ENCODE assay signal across 11 cellular contexts in the genomic region with DNA sequence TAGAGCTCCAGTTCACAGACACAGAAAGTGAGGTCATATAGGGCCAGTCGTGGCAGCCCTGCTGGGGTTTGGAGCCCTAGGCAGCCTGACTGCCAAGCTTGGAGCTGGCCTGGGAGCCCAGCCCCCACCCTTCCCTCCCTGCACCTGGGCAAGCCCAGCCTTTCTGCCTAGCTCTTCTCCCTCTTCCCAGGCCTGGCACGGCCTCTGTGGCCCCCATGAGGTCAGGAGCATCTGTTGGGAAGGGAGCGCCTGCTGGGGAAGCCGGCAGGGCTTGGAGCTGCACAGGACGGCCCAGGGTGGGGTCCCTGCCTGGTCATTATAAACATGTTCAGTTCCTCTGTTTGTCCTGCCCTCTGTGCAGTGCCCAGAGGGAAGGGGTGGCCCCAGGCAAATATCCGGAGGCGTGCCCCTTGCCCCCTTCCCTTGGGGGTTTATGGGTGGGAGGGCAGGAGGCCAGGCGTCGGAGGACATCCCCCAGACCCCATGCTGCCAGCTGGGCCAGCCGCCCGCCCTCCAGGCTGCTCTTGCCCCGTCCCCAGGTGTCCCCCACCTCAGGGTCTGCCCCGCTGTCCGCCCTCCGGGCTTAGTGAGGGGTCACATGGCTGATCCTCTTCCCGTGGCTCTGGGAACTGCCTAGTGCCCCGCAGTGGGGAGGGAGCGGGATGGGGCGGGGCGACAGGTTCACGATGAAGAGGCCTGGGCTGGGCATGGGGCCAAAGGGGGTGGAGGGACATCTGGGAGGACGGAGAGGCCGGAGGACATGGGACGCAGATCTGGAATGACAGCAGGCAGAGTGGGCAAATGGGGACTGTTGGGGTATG. TPM values are rescaled to one million over a fixed set of nuclear protein-coding genes. Genes with fewer than 3 reads are reported as not detected.
DNase-seq lines count a peak whose midpoint lies in the region; ATAC-seq and TF ChIP-seq lines count a peak whose summit lies in the region.
"Had no signal": no experiment of that assay in that cellular context is flagged by ENCODE, and none has a peak within 500 bp of the region (broad histone marks: within the 10 kb centered on the region; RNA-seq: fewer than 3 reads in every experiment).

No MANE protein-coding gene starts in this region.

- peaks cover 11 to 15% of the 10 kb centered on the region in 2 experiments; a peak in 2 of 3 replicates for H3K36me3 ChIP-seq in HEK293 (ENCODE audit: control insufficient read depth in 2 of 2, insufficient read depth in 1 of 2, low read length in 2 of 2)

- H3K4me1 ChIP-seq in HEK293 (ENCODE audit: control insufficient read depth, insufficient read depth, low read length) (peaks cover 9% of the 10 kb centered on the region), right cardiac atrium (ENCODE audit: control insufficient read depth, insufficient read depth, low read length) (peaks cover 6% of the 10 kb centered on the region)

- H3K9me3 ChIP-seq in HEK293 (ENCODE audit: control insufficient read depth, insufficient read depth, low read depth, low read length) (no peaks in the 10 kb centered on the region), right cardiac atrium (ENCODE audit: control insufficient read depth, low read length) (no peaks in the 10 kb centered on the region)

- 37% methylated on average over 24 of the region's 24 CpGs for WGBS in right cardiac atrium

- H3K27me3 ChIP-seq in right cardiac atrium (ENCODE audit: control insufficient read depth, insufficient read depth) = no peaks in the 10 kb centered on the region

- peak; percentile 19; the same call in 1 of the 3 replicates for ATAC-seq in SK-N-SH treated with all-trans-retinoic acid at 6 μM for 48 hours
- ATAC-seq in right cardiac atrium = peak; percentile 66 to 85
- peak; percentile 40 for ATAC-seq in sciatic nerve
- no peak for ATAC-seq in GM21360 (IDR thresholded peaks at IDR 0.05; ENCODE audit: unreplicated experiment)
- ATAC-seq in GM21381 (IDR thresholded peaks at IDR 0.05; ENCODE audit: unreplicated experiment) = no peak

- TF ChIP-seq CTCF in HEK293 (tag by site-specific recombination; IDR thresholded peaks at IDR 0.05) = no peak

- CTCF ChIA-PET in HEK293 (lab: Yijun Ruan, JAX) = interaction anchor here (0.5 to 1.3 kb wide), 3 partner anchors 21 to 570 kb away, joined by 3 to 6 read pairs (median 4); no protein-coding TSS in a partner anchor

- H3K27ac ChIP-seq in HEK293 (ENCODE audit: extremely low read depth, low read depth, low read length) (peak overlapping the region; percentile 46; the same call in 1 of the 2 replicates), right cardiac atrium (ENCODE audit: low read length) (no peak overlapping the region)

- intact Hi-C loops in right cardiac atrium (cut with DNase I) (no loop called here), sciatic nerve (cut with DNase I) (no loop called here)

- DNase-seq in right cardiac atrium (peak; percentile 84 to 93 (median 92)), sciatic nerve (ENCODE audit: low spot score) (peak; percentile 82)
- no peak for DNase-seq in activated CD8-positive, alpha-beta memory T cell treated with anti-CD3 and anti-CD28 coated beads, Interleukin-2, amount 50 U/mL, for 4 hours
- no peak for DNase-seq in activated CD4-positive, alpha-beta T cell treated with anti-CD3 and anti-CD28 coated beads, Interleukin-2, amount 50 U/mL, for 1 hour
- DNase-seq: activated CD8-positive, alpha-beta memory T cell treated with anti-CD3 and anti-CD28 coated beads, Interleukin-2, amount 50 U/mL, for 48 hours; naive B cell had no signal

- H3K4me3 ChIP-seq in HEK293 (ENCODE audit: low read depth, low read length) (no peak overlapping the region), right cardiac atrium (ENCODE audit: low read length) (no peak overlapping the region)

- POLR2A ChIA-PET in HEK293 (lab: Yijun Ruan, JAX) = interaction anchor here (0.7 kb wide), 1 partner anchor 1314 kb away, joined by 7 read pairs; no protein-coding TSS in a partner anchor

TF ChIP-seq in HEK293, 187 proteins besides CTCF, POLR2A, EP300 and RAD21 (continues in another document):
- no peak for TF ChIP-seq ZNF184 (tag by site-specific recombination; IDR thresholded peaks at IDR 0.05)
- TF ChIP-seq KLF1 (tag by site-specific recombination; IDR thresholded peaks at IDR 0.05) = peak; percentile 74; the same call in 1 of the 2 replicates
- TF ChIP-seq EGR2 (tag by site-specific recombination; IDR thresholded peaks at IDR 0.05; ENCODE audit: low read depth) = peak; percentile 56; the same call in 1 of the 2 replicates
- no peak for TF ChIP-seq ZNF175 (tag by site-specific recombination; IDR thresholded peaks at IDR 0.05)
- peak; percentile 40; the same call in 1 of the 2 replicates for TF ChIP-seq KLF9 (tag by site-specific recombination; IDR thresholded peaks at IDR 0.05; ENCODE audit: low read depth)
- peak; percentile 42; the same call in 1 of the 2 replicates for TF ChIP-seq KLF8 (tag by site-specific recombination; IDR thresholded peaks at IDR 0.05)
- TF ChIP-seq GLIS2 (tag by site-specific recombination; IDR thresholded peaks at IDR 0.05) = peak; percentile 45; the same call in 1 of the 2 replicates
- TF ChIP-seq ZIC2 (tag by site-specific recombination; IDR thresholded peaks at IDR 0.05) = peak; percentile 98
- peak; percentile 48; the same call in 1 of the 2 replicates for TF ChIP-seq KLF16 (tag by site-specific recombination; IDR thresholded peaks at IDR 0.05)
- TF ChIP-seq ZNF600 (tag by site-specific recombination; IDR thresholded peaks at IDR 0.05) = 0 out of 2 replicates have a peak, but pooled peaks have one; percentile 26
- TF ChIP-seq SP7 (tag by site-specific recombination; IDR thresholded peaks at IDR 0.05) = 0 out of 2 replicates have a peak, but pooled peaks have one; percentile 15
- no peak for TF ChIP-seq GFI1B (tag by site-specific recombination; IDR thresholded peaks at IDR 0.05)
- peak; percentile 93 for TF ChIP-seq SCRT2 (tag by site-specific recombination; IDR thresholded peaks at IDR 0.05)
- TF ChIP-seq, protein P1, sequence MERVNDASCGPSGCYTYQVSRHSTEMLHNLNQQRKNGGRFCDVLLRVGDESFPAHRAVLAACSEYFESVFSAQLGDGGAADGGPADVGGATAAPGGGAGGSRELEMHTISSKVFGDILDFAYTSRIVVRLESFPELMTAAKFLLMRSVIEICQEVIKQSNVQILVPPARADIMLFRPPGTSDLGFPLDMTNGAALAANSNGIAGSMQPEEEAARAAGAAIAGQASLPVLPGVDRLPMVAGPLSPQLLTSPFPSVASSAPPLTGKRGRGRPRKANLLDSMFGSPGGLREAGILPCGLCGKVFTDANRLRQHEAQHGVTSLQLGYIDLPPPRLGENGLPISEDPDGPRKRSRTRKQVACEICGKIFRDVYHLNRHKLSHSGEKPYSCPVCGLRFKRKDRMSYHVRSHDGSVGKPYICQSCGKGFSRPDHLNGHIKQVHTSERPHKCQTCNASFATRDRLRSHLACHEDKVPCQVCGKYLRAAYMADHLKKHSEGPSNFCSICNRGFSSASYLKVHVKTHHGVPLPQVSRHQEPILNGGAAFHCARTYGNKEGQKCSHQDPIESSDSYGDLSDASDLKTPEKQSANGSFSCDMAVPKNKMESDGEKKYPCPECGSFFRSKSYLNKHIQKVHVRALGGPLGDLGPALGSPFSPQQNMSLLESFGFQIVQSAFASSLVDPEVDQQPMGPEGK (tag by site-specific recombination; IDR thresholded peaks at IDR 0.05) = peak; percentile 50; the same call in 1 of the 2 replicates

TF ChIP-seq in SK-N-SH treated with all-trans-retinoic acid at 6 μM for 48 hours, 23 proteins besides CTCF, POLR2A, EP300 and RAD21 (continues in another document):
- TF ChIP-seq OSR1 (CRISPR knock-in tag; IDR thresholded peaks at IDR 0.05) = no peak
- TF ChIP-seq, protein P1 (CRISPR knock-in tag; IDR thresholded peaks at IDR 0.05; ENCODE audit: borderline replicate concordance) = no peak
- TF ChIP-seq, protein P2, sequence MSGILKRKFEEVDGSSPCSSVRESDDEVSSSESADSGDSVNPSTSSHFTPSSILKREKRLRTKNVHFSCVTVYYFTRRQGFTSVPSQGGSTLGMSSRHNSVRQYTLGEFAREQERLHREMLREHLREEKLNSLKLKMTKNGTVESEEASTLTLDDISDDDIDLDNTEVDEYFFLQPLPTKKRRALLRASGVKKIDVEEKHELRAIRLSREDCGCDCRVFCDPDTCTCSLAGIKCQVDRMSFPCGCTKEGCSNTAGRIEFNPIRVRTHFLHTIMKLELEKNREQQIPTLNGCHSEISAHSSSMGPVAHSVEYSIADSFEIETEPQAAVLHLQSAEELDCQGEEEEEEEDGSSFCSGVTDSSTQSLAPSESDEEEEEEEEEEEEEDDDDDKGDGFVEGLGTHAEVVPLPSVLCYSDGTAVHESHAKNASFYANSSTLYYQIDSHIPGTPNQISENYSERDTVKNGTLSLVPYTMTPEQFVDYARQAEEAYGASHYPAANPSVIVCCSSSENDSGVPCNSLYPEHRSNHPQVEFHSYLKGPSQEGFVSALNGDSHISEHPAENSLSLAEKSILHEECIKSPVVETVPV (CRISPR knock-in tag; IDR thresholded peaks at IDR 0.05) = no peak
- TF ChIP-seq ISL1 (CRISPR knock-in tag; IDR thresholded peaks at IDR 0.05) = no peak

RNA-seq across cellular contexts. Expression of a gene that starts 30.0 kb away (rescaled TPM):
- total RNA-seq in right cardiac atrium (not detected), sciatic nerve (not detected)
- not detected for polyA plus RNA-seq in right cardiac atrium

RNA-seq across cellular contexts. Expression of a gene that starts 37.3 kb away (rescaled TPM):
- total RNA-seq in right cardiac atrium (not detected), sciatic nerve (not detected)
- polyA plus RNA-seq in right cardiac atrium = not detected
- total RNA-seq: epithelial cell of proximal tubule had no signal

RNA-seq across cellular contexts. Expression of a gene that starts 41.2 kb away (rescaled TPM):
- total RNA-seq in right cardiac atrium = 10 to 100 TPM; 19.9 to 24.4 (median 21.7) TPM
- polyA plus RNA-seq in right cardiac atrium = 15.1 TPM
- 43.5 TPM for total RNA-seq in sciatic nerve

Comparison
In these comparisons a context has a peak if more than half of its experiments do, and no peak if none do; other contexts are left out.
1. ATAC-seq: peak in SK-N-SH treated with all-trans-retinoic acid at 6 μM for 48 hours (single experiment), right cardiac atrium (2 of 2) and sciatic nerve (single experiment); none in GM21360 (single experiment) and GM21381 (single experiment).
2. DNase-seq: peak in right cardiac atrium (3 of 3) and sciatic nerve (single experiment); none in activated CD8-positive, alpha-beta memory T cell treated with anti-CD3 and anti-CD28 coated beads, Interleukin-2, amount 50 U/mL, for 4 hours (single experiment) and activated CD4-positive, alpha-beta T cell treated with anti-CD3 and anti-CD28 coated beads, Interleukin-2, amount 50 U/mL, for 1 hour (single experiment).